1 cellular context compared by ENCODE assay signal in the genomic region with DNA sequence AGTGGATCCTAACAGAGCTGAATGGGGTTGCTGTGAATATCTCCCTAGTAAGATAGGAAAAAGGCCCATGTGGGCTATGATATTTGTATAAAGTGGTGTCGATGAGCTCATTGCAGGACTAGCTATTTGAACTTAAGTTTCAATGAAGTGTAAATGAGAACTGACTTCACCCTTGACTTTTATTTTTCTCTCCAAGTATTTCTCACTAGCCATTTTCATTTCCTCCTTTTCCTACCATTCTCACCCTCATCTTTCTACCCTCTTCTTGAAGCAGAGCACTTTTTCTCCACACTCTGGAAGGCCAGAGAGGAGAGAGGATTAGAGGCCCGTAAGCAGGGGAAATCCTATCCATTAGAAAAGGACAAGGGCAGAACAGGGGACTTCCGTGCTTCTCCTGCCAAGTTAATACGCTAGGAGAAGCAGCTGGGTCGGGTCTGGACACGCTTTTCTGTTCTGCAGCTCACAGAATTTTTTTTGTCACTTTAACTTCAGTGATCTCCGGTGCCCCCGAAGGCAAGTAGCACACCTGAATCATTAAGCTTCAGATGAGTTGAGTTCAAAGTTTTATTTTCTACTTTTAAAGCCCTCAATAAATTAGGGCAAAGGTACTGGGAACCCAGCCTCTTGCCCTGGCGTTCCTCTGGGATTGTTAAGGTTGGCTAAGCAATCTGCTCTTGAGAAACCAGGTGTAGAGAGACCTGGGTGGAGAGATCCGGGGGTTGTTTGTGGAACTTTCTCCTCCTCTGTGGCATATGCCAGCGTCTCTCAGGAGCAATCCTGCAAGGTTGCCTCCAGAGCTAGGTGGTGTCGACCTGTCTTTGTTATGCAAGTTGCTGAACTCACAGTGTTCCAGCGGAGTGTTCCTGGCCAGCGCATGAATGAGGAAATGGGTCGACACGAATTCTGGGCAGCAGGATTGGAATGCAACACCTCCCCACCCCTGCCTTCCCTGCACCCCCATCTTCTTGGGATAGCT.
A peak's percentile ranks its signal among the peaks of the same experiment; 100 is the strongest.
TF ChIP-seq lines count a peak whose summit lies in the region.

No MANE protein-coding gene starts in this region.

TF ChIP-seq in WTC11, 78 proteins besides CTCF, POLR2A, EP300 and RAD21 (continued from another document):
- TF ChIP-seq, protein P1, sequence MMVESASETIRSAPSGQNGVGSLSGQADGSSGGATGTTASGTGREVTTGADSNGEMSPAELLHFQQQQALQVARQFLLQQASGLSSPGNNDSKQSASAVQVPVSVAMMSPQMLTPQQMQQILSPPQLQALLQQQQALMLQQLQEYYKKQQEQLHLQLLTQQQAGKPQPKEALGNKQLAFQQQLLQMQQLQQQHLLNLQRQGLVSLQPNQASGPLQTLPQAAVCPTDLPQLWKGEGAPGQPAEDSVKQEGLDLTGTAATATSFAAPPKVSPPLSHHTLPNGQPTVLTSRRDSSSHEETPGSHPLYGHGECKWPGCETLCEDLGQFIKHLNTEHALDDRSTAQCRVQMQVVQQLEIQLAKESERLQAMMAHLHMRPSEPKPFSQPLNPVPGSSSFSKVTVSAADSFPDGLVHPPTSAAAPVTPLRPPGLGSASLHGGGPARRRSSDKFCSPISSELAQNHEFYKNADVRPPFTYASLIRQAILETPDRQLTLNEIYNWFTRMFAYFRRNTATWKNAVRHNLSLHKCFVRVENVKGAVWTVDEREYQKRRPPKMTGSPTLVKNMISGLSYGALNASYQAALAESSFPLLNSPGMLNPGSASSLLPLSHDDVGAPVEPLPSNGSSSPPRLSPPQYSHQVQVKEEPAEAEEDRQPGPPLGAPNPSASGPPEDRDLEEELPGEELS (CRISPR knock-in tag; IDR thresholded peaks at IDR 0.05) = peak; percentile 63; the same call in 1 of the 2 replicates
- TF ChIP-seq, protein P2, sequence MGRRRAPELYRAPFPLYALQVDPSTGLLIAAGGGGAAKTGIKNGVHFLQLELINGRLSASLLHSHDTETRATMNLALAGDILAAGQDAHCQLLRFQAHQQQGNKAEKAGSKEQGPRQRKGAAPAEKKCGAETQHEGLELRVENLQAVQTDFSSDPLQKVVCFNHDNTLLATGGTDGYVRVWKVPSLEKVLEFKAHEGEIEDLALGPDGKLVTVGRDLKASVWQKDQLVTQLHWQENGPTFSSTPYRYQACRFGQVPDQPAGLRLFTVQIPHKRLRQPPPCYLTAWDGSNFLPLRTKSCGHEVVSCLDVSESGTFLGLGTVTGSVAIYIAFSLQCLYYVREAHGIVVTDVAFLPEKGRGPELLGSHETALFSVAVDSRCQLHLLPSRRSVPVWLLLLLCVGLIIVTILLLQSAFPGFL (CRISPR knock-in tag; IDR thresholded peaks at IDR 0.05; ENCODE audit: borderline replicate concordance) = no peak
- TF ChIP-seq ZNF317 (CRISPR knock-in tag; IDR thresholded peaks at IDR 0.05; ENCODE audit: borderline replicate concordance, low read depth) (no peak), GRHL2 (CRISPR knock-in tag; IDR thresholded peaks at IDR 0.05; ENCODE audit: insufficient replicate concordance, severe bottlenecking) (no peak), NR2C2 (CRISPR knock-in tag; IDR thresholded peaks at IDR 0.05) (no peak), SMAD3 (CRISPR knock-in tag; IDR thresholded peaks at IDR 0.05; ENCODE audit: borderline replicate concordance) (no peak), SP1 (CRISPR knock-in tag; conservative IDR thresholded peaks at IDR 0.05) (no peak), IRF2 (CRISPR knock-in tag; IDR thresholded peaks at IDR 0.05; ENCODE audit: borderline replicate concordance, low read depth) (no peak), RORB (CRISPR knock-in tag; IDR thresholded peaks at IDR 0.05) (no peak), FOXK1 (CRISPR knock-in tag; IDR thresholded peaks at IDR 0.05) (peak; percentile 49; the same call in 1 of the 2 replicates), ELF4 (CRISPR knock-in tag; IDR thresholded peaks at IDR 0.05; ENCODE audit: low read depth) (no peak), JUN (CRISPR knock-in tag; IDR thresholded peaks at IDR 0.05) (no peak), NFATC4 (CRISPR knock-in tag; IDR thresholded peaks at IDR 0.05) (no peak), CBFB (CRISPR knock-in tag; IDR thresholded peaks at IDR 0.05; ENCODE audit: low read depth) (no peak)
- TF ChIP-seq, protein P3, sequence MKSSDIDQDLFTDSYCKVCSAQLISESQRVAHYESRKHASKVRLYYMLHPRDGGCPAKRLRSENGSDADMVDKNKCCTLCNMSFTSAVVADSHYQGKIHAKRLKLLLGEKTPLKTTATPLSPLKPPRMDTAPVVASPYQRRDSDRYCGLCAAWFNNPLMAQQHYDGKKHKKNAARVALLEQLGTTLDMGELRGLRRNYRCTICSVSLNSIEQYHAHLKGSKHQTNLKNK (CRISPR knock-in tag; IDR thresholded peaks at IDR 0.05) = no peak
- TF ChIP-seq, protein P4, sequence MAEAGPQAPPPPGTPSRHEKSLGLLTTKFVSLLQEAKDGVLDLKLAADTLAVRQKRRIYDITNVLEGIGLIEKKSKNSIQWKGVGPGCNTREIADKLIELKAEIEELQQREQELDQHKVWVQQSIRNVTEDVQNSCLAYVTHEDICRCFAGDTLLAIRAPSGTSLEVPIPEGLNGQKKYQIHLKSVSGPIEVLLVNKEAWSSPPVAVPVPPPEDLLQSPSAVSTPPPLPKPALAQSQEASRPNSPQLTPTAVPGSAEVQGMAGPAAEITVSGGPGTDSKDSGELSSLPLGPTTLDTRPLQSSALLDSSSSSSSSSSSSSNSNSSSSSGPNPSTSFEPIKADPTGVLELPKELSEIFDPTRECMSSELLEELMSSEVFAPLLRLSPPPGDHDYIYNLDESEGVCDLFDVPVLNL (CRISPR knock-in tag; IDR thresholded peaks at IDR 0.05; ENCODE audit: borderline replicate concordance, low read depth) = no peak
- TF ChIP-seq, protein P5, sequence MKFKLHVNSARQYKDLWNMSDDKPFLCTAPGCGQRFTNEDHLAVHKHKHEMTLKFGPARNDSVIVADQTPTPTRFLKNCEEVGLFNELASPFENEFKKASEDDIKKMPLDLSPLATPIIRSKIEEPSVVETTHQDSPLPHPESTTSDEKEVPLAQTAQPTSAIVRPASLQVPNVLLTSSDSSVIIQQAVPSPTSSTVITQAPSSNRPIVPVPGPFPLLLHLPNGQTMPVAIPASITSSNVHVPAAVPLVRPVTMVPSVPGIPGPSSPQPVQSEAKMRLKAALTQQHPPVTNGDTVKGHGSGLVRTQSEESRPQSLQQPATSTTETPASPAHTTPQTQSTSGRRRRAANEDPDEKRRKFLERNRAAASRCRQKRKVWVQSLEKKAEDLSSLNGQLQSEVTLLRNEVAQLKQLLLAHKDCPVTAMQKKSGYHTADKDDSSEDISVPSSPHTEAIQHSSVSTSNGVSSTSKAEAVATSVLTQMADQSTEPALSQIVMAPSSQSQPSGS (CRISPR knock-in tag; IDR thresholded peaks at IDR 0.05; ENCODE audit: borderline replicate concordance, low read depth) = no peak
- TF ChIP-seq, protein P6, sequence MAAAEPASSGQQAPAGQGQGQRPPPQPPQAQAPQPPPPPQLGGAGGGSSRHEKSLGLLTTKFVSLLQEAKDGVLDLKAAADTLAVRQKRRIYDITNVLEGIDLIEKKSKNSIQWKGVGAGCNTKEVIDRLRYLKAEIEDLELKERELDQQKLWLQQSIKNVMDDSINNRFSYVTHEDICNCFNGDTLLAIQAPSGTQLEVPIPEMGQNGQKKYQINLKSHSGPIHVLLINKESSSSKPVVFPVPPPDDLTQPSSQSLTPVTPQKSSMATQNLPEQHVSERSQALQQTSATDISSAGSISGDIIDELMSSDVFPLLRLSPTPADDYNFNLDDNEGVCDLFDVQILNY (CRISPR knock-in tag; IDR thresholded peaks at IDR 0.05) = no peak
- TF ChIP-seq, protein P7, sequence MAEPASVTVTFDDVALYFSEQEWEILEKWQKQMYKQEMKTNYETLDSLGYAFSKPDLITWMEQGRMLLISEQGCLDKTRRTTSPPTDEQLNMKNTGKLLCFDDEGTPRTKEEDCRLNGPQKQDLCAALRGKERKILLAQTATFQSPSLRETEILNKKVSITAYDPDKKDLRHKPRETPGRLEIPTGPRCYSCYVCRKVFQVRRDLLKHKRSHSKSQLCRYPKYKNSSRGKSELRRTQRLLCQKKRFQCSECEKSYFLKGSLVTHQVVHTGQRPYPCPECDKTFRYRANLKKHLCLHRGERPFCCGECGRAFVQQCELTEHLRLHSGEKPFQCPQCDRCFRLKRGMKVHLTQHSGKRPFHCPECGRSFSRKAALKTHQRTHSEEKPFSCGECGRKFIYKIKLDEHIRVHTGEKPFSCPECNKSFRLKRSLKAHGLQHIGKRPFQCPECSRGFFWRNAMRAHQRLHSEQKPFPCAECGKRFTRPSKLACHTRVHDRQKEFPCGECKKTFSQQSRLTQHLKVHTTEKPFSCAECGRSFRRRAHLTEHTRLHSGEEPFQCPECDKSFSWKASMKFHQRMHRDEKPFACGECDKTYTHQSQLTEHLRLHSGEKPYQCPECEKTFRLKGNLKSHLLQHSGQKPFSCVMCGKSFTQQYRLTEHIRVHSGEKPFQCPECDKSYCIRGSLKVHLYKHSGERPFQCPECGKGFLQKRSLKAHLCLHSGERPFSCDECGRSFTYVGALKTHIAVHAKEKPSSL (CRISPR knock-in tag; conservative IDR thresholded peaks at IDR 0.05) = no peak
- TF ChIP-seq, protein P8, sequence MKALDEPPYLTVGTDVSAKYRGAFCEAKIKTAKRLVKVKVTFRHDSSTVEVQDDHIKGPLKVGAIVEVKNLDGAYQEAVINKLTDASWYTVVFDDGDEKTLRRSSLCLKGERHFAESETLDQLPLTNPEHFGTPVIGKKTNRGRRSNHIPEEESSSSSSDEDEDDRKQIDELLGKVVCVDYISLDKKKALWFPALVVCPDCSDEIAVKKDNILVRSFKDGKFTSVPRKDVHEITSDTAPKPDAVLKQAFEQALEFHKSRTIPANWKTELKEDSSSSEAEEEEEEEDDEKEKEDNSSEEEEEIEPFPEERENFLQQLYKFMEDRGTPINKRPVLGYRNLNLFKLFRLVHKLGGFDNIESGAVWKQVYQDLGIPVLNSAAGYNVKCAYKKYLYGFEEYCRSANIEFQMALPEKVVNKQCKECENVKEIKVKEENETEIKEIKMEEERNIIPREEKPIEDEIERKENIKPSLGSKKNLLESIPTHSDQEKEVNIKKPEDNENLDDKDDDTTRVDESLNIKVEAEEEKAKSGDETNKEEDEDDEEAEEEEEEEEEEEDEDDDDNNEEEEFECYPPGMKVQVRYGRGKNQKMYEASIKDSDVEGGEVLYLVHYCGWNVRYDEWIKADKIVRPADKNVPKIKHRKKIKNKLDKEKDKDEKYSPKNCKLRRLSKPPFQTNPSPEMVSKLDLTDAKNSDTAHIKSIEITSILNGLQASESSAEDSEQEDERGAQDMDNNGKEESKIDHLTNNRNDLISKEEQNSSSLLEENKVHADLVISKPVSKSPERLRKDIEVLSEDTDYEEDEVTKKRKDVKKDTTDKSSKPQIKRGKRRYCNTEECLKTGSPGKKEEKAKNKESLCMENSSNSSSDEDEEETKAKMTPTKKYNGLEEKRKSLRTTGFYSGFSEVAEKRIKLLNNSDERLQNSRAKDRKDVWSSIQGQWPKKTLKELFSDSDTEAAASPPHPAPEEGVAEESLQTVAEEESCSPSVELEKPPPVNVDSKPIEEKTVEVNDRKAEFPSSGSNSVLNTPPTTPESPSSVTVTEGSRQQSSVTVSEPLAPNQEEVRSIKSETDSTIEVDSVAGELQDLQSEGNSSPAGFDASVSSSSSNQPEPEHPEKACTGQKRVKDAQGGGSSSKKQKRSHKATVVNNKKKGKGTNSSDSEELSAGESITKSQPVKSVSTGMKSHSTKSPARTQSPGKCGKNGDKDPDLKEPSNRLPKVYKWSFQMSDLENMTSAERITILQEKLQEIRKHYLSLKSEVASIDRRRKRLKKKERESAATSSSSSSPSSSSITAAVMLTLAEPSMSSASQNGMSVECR (CRISPR knock-in tag; IDR thresholded peaks at IDR 0.05; ENCODE audit: borderline replicate concordance) = no peak
- TF ChIP-seq, protein P9, sequence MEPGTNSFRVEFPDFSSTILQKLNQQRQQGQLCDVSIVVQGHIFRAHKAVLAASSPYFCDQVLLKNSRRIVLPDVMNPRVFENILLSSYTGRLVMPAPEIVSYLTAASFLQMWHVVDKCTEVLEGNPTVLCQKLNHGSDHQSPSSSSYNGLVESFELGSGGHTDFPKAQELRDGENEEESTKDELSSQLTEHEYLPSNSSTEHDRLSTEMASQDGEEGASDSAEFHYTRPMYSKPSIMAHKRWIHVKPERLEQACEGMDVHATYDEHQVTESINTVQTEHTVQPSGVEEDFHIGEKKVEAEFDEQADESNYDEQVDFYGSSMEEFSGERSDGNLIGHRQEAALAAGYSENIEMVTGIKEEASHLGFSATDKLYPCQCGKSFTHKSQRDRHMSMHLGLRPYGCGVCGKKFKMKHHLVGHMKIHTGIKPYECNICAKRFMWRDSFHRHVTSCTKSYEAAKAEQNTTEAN (CRISPR knock-in tag; IDR thresholded peaks at IDR 0.05) = no peak
- TF ChIP-seq, protein P10, sequence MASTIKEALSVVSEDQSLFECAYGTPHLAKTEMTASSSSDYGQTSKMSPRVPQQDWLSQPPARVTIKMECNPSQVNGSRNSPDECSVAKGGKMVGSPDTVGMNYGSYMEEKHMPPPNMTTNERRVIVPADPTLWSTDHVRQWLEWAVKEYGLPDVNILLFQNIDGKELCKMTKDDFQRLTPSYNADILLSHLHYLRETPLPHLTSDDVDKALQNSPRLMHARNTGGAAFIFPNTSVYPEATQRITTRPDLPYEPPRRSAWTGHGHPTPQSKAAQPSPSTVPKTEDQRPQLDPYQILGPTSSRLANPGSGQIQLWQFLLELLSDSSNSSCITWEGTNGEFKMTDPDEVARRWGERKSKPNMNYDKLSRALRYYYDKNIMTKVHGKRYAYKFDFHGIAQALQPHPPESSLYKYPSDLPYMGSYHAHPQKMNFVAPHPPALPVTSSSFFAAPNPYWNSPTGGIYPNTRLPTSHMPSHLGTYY (CRISPR knock-in tag; IDR thresholded peaks at IDR 0.05) = no peak
TF ChIP-seq in WTC11: peak in this region for 7.
